22 cellular contexts compared by ENCODE assay signal in genomic region chr17:48567646-48568354, GRCh38. TPM values are rescaled to one million over a fixed set of nuclear protein-coding genes. Genes with fewer than 3 reads are reported as not detected.
DNase-seq lines count a peak whose midpoint lies in the region; ATAC-seq, FAIRE-seq and TF ChIP-seq lines count a peak whose summit lies in the region.
"Had no signal": no experiment of that assay in that cellular context is flagged by ENCODE, and none has a peak within 500 bp of the region (broad histone marks: within the 10 kb centered on the region; RNA-seq: fewer than 3 reads in every experiment).

No MANE protein-coding gene starts in this region.

- H3K36me3 ChIP-seq in IMR-90 (ENCODE audit: control insufficient read depth, insufficient read depth, low read length): peaks cover 51% of the 10 kb centered on the region; the same call in 1 of the 2 replicates
- H3K36me3 ChIP-seq in astrocyte (ENCODE audit: insufficient read depth, low read length): no peaks in the 10 kb centered on the region
- no peaks in the 10 kb centered on the region for H3K36me3 ChIP-seq in iPS-15b (ENCODE audit: control insufficient read depth, insufficient read depth, low read length)
- H3K36me3 ChIP-seq in spleen: no peaks in the 10 kb centered on the region
- H3K36me3 ChIP-seq: BLaER1 treated with 17β-estradiol and CSF1 and Interleukin-3, amounts not matched to agents 10 nM and 100 nM; SJCRH30 had no signal

- H2BK120ac ChIP-seq in IMR-90 (ENCODE audit: low read depth, low read length): peak overlapping the region; percentile 83

- peaks cover 11% of the 10 kb centered on the region for H3K27me3 Mint-ChIP-seq in astrocyte (ENCODE audit: low read depth, unreplicated experiment)
- H3K27me3 Mint-ChIP-seq in activated naive CD8-positive, alpha-beta T cell treated with anti-CD3 and anti-CD28 coated beads, Interleukin-2, amount 50 U/mL, for 24 hours: peaks cover 32% of the 10 kb centered on the region

- no peak for TF ChIP-seq CTCF in IMR-90 (conservative IDR thresholded peaks at IDR 0.05; ENCODE audit: low read depth, low read length)
- no peak for TF ChIP-seq CTCF in astrocyte (IDR thresholded peaks at IDR 0.05; ENCODE audit: insufficient read depth, low read depth, low read length)
- TF ChIP-seq CTCF in spleen (IDR thresholded peaks at IDR 0.05 in 8 of 11, conservative IDR thresholded peaks at IDR 0.05 in 3 of 11): no peak

- H3K9me1 ChIP-seq in IMR-90 (ENCODE audit: insufficient read depth, low read length): peaks cover 20% of the 10 kb centered on the region

- no peak overlapping the region for H2AFZ ChIP-seq in IMR-90 (replicated peaks; ENCODE audit: low read length, poor library complexity)
- no peak overlapping the region for H2AFZ ChIP-seq in astrocyte (ENCODE audit: low read depth, low read length)

- dilution Hi-C loops in IMR-90 (cut with HindIII; ENCODE audit: low sequenced_read_pairs, unreplicated experiment): no loop called here

- no peaks in the 10 kb centered on the region for H3K36me3 Mint-ChIP-seq in astrocyte (ENCODE audit: low read depth, unreplicated experiment)
- H3K36me3 Mint-ChIP-seq in activated naive CD8-positive, alpha-beta T cell treated with anti-CD3 and anti-CD28 coated beads, Interleukin-2, amount 50 U/mL, for 24 hours (ENCODE audit: low read depth): no peaks in the 10 kb centered on the region

- in situ Hi-C loops in IMR-90 (cut with MboI; ENCODE audit: low sequenced_read_pairs): no loop called here

- H2BK20ac ChIP-seq in IMR-90 (ENCODE audit: low read depth, low read length): peak overlapping the region; percentile 59

- TF ChIP-seq RAD21 in IMR-90 (IDR thresholded peaks at IDR 0.05; ENCODE audit: low read length): no peak

- intact Hi-C loops in IMR-90 (cut with micrococcal nuclease) (no loop called here), spleen (cut with DNase I; ENCODE audit: low total_unique reads) (no loop called here)

- no peak overlapping the region for H3K4me3 Mint-ChIP-seq in astrocyte (ENCODE audit: unreplicated experiment)
- no peak overlapping the region for H3K4me3 Mint-ChIP-seq in activated naive CD8-positive, alpha-beta T cell treated with anti-CD3 and anti-CD28 coated beads, Interleukin-2, amount 50 U/mL, for 24 hours
- H3K4me3 Mint-ChIP-seq: activated T-helper 17 cell treated with anti-CD3 and anti-CD28 coated beads, Interleukin-2, amount 50 U/mL, for 72 hours had no signal

- peak overlapping the region; percentile 77 to 92 for H4K8ac ChIP-seq in IMR-90 (ENCODE audit: low read depth in 2 of 2, low read length in 2 of 2)

- H3K27me3 ChIP-seq in IMR-90 (ENCODE audit: control insufficient read depth, insufficient read depth, low read length) (no peaks in the 10 kb centered on the region), astrocyte (ENCODE audit: insufficient read depth, low read length) (peaks cover 89% of the 10 kb centered on the region), iPS-15b (ENCODE audit: control insufficient read depth, insufficient read depth, low read length) (peaks cover 97% of the 10 kb centered on the region), spleen (replicated peaks in 1 of 7) (peaks cover 0 to 82% (median 18%) of the 10 kb centered on the region in 7 donors)
- H3K27me3 ChIP-seq: SJCRH30 had no signal

- peak overlapping the region; percentile 99 for H3K4ac ChIP-seq in IMR-90 (ENCODE audit: low read depth, low read length)

- peak overlapping the region; percentile 84 for H2AK5ac ChIP-seq in IMR-90 (ENCODE audit: low read depth, low read length)

- POLR2A ChIA-PET in IMR-90 (lab: Charles Lee; ENCODE audit: unreplicated experiment): interaction anchor here (0.6 to 1.3 kb wide), 3 partner anchors 10 to 26 kb away, joined by 3 to 5 read pairs (median 4); no protein-coding TSS in a partner anchor

- H3K4me2 ChIP-seq in IMR-90 (ENCODE audit: low read depth, low read length) (peak overlapping the region; percentile 83), astrocyte (ENCODE audit: low read length) (peak overlapping the region; percentile 86)
- H3K4me2 ChIP-seq: BLaER1 treated with 17β-estradiol and CSF1 and Interleukin-3, amounts not matched to agents 10 nM and 100 nM had no signal

- H3K9me3 ChIP-seq in IMR-90 (ENCODE audit: control insufficient read depth, insufficient read depth, low read length) (no peaks in the 10 kb centered on the region), astrocyte (ENCODE audit: insufficient read depth, low read depth, low read length) (no peaks in the 10 kb centered on the region), iPS-15b (ENCODE audit: control insufficient read depth, insufficient read depth, low read length) (no peaks in the 10 kb centered on the region), spleen (no peaks in the 10 kb centered on the region)
- H3K9me3 ChIP-seq: BLaER1 treated with 17β-estradiol and CSF1 and Interleukin-3, amounts not matched to agents 10 nM and 100 nM; SJCRH30 had no signal

- FAIRE-seq in astrocyte (lab: Jason Lieb, UNC): no peak
- FAIRE-seq: endometrium, K562 had no signal

- peaks cover 0 to 13% of the 10 kb centered on the region in 2 experiments; a peak in 1 of 4 replicates for H3K79me1 ChIP-seq in IMR-90 (ENCODE audit: low read depth in 1 of 2, low read length in 2 of 2)

- H4K5ac ChIP-seq in IMR-90 (ENCODE audit: low read depth, low read length): peak overlapping the region; percentile 47

- no peak overlapping the region for H3K27ac Mint-ChIP-seq in astrocyte (ENCODE audit: unreplicated experiment)
- no peak overlapping the region for H3K27ac Mint-ChIP-seq in activated naive CD8-positive, alpha-beta T cell treated with anti-CD3 and anti-CD28 coated beads, Interleukin-2, amount 50 U/mL, for 24 hours
- H3K27ac Mint-ChIP-seq: activated T-helper 17 cell treated with anti-CD3 and anti-CD28 coated beads, Interleukin-2, amount 50 U/mL, for 72 hours; T-helper 2 cell treated with Interferon-gamma antibody and Interleukin-4, amounts not matched to agents 5 μg/mL and 100 μg/mL, for 36 hours had no signal

- H3K79me2 ChIP-seq in astrocyte (ENCODE audit: insufficient read depth, low read length): peaks cover 95% of the 10 kb centered on the region

- no peak for ATAC-seq in IMR-90 (ENCODE audit: low read depth)
- ATAC-seq in activated naive CD8-positive, alpha-beta T cell treated with anti-CD3 and anti-CD28 coated beads, Interleukin-2, amount 50 U/mL, for 24 hours: no peak
- ATAC-seq: activated T-helper 17 cell treated with anti-CD3 and anti-CD28 coated beads, Interleukin-2, amount 50 U/mL, for 72 hours; K562; PC-3 had no signal

- H3K9me3 Mint-ChIP-seq in astrocyte (ENCODE audit: unreplicated experiment): peaks cover 12% of the 10 kb centered on the region
- no peaks in the 10 kb centered on the region for H3K9me3 Mint-ChIP-seq in activated naive CD8-positive, alpha-beta T cell treated with anti-CD3 and anti-CD28 coated beads, Interleukin-2, amount 50 U/mL, for 24 hours
- H3K9me3 Mint-ChIP-seq: activated T-helper 17 cell treated with anti-CD3 and anti-CD28 coated beads, Interleukin-2, amount 50 U/mL, for 72 hours; T-helper 2 cell treated with Interferon-gamma antibody and Interleukin-4, amounts not matched to agents 5 μg/mL and 100 μg/mL, for 36 hours had no signal

- H2BK5ac ChIP-seq in IMR-90 (ENCODE audit: low read depth, low read length, poor library complexity, severe bottlenecking): peak overlapping the region; percentile 99

- peaks cover 17% of the 10 kb centered on the region for H4K20me1 ChIP-seq in IMR-90 (ENCODE audit: insufficient read depth, low read length)
- no peaks in the 10 kb centered on the region for H4K20me1 ChIP-seq in astrocyte (ENCODE audit: insufficient read depth, low read length)

- H3K4me1 Mint-ChIP-seq in astrocyte (ENCODE audit: low read depth, unreplicated experiment): no peaks in the 10 kb centered on the region
- peaks cover 4% of the 10 kb centered on the region for H3K4me1 Mint-ChIP-seq in activated naive CD8-positive, alpha-beta T cell treated with anti-CD3 and anti-CD28 coated beads, Interleukin-2, amount 50 U/mL, for 24 hours
- H3K4me1 Mint-ChIP-seq: activated T-helper 17 cell treated with anti-CD3 and anti-CD28 coated beads, Interleukin-2, amount 50 U/mL, for 72 hours had no signal

- peaks cover 57% of the 10 kb centered on the region for H3K4me1 ChIP-seq in IMR-90 (ENCODE audit: control insufficient read depth, insufficient read depth, low read length)
- peaks cover 21% of the 10 kb centered on the region for H3K4me1 ChIP-seq in astrocyte (ENCODE audit: insufficient read depth, low read length)
- H3K4me1 ChIP-seq in iPS-15b (ENCODE audit: control insufficient read depth, insufficient read depth, low read length): peaks cover 6% of the 10 kb centered on the region
- peaks cover 0 to 67% (median 10%) of the 10 kb centered on the region in 6 donors for H3K4me1 ChIP-seq in spleen
- H3K4me1 ChIP-seq: BLaER1 treated with 17β-estradiol and CSF1 and Interleukin-3, amounts not matched to agents 10 nM and 100 nM had no signal

- H3K14ac ChIP-seq in IMR-90 (replicated peaks; ENCODE audit: low read depth, low read length): peak overlapping the region; percentile 95

- whole genome bisulfite sequencing in IMR-90 (ENCODE audit: extremely low coverage in 2 of 2, insufficient read length in 1 of 2), 2 experiments: no CpG with 5 or more reads among the region's 2 CpGs
- WGBS in spleen, 5 donors: 77 to 82% (median 80%) methylated on average over 2 of the region's 2 CpGs

- TF ChIP-seq POLR2A in IMR-90 (IDR thresholded peaks at IDR 0.05; ENCODE audit: low read depth, low read length): no peak
- TF ChIP-seq POLR2A in spleen (IDR thresholded peaks at IDR 0.05): no peak

- H3K9ac ChIP-seq in IMR-90 (ENCODE audit: low read depth, low read length) (peak overlapping the region; percentile 92), astrocyte (ENCODE audit: low read length) (peak overlapping the region; percentile 62), iPS-15b (ENCODE audit: low read depth, low read length) (no peak overlapping the region)
- H3K9ac ChIP-seq: BLaER1 treated with 17β-estradiol and CSF1 and Interleukin-3, amounts not matched to agents 10 nM and 100 nM had no signal

- peak overlapping the region; percentile 9; the same call in 1 of the 2 replicates for H3K4me3 ChIP-seq in IMR-90 (ENCODE audit: insufficient read depth, low read depth, low read length)
- H3K4me3 ChIP-seq in astrocyte (ENCODE audit: insufficient read depth, low read depth, low read length): no peak overlapping the region
- H3K4me3 ChIP-seq in iPS-15b (ENCODE audit: low read depth, low read length): peak overlapping the region; percentile 6
- H3K4me3 ChIP-seq in spleen: no peak overlapping the region
- H3K4me3 ChIP-seq: BLaER1 treated with 17β-estradiol and CSF1 and Interleukin-3, amounts not matched to agents 10 nM and 100 nM; K562; SJCRH30 had no signal

- peak overlapping the region; percentile 99 for H3K23ac ChIP-seq in IMR-90 (ENCODE audit: low read depth, low read length)

- CTCF ChIA-PET in IMR-90 (lab: Yijun Ruan, JAX): no interaction called here

- H2AK9ac ChIP-seq in IMR-90 (replicated peaks; ENCODE audit: low read depth, low read length, poor library complexity): peak overlapping the region; percentile 47

- no peak for DNase-seq in IMR-90
- DNase-seq in astrocyte (ENCODE audit: low read depth): no peak
- no peak for DNase-seq in spleen
- DNase-seq in hypothalamus (lab: John Stamatoyannopoulos, UW): no peak
- no peak for DNase-seq in activated naive CD8-positive, alpha-beta T cell treated with anti-CD3 and anti-CD28 coated beads, Interleukin-2, amount 50 U/mL, for 24 hours
- no peak for DNase-seq in NCI-H510A (lab: John Stamatoyannopoulos, UW)
- no peak for DNase-seq in NCI-H2029 (lab: John Stamatoyannopoulos, UW)
- DNase-seq: activated CD4-positive, CD25-positive, alpha-beta regulatory T cell treated with anti-CD3 and anti-CD28 coated beads, Interleukin-2, amount 50 U/mL, for 72 hours; cerebellar nuclear complex; midbrain; NCI-H2081; NCI-H524; nucleus accumbens; PC-3; SJCRH30; stimulated activated CD4-positive, alpha-beta T cell treated with anti-CD3 and anti-CD28 coated beads, Interleukin-2, amount 100 ng/mL, for 48 hours had no signal

- BruUV-seq in IMR-90 (replicated peaks; lab: Mats Ljungman, UMichigan): no TSS peak

- peak overlapping the region; percentile 78 for H3K18ac ChIP-seq in IMR-90 (ENCODE audit: low read depth, low read length)

- peak overlapping the region; percentile 96 for H4K91ac ChIP-seq in IMR-90 (ENCODE audit: insufficient read depth, low read depth, low read length)

- H3K27ac ChIP-seq in IMR-90 (ENCODE audit: insufficient read depth, low read length) (peak overlapping the region; percentile 93), astrocyte (ENCODE audit: low read depth, low read length) (peak overlapping the region; percentile 30), spleen (peak overlapping the region in 6 of 8 donors; percentile 27 to 89 (median 76))
- H3K27ac ChIP-seq: BLaER1 treated with 17β-estradiol and CSF1 and Interleukin-3, amounts not matched to agents 10 nM and 100 nM; SJCRH30 had no signal

- peak overlapping the region; percentile 46 for H3K56ac ChIP-seq in IMR-90 (ENCODE audit: extremely low read depth, insufficient read depth, low read length)

- peak overlapping the region; percentile 89 for H2BK15ac ChIP-seq in IMR-90 (ENCODE audit: low read depth, low read length)

RNA-seq across cellular contexts. Expression of gene HOXB4, which starts 10.3 kb away (rescaled TPM):
- total RNA-seq in IMR-90 (2012; rRNA removed) (1.9 and 2.0 TPM in 2 replicates), astrocyte (not detected in 2 replicates), spleen (1 to 10 TPM; 1.9 to 6.4 (median 3.6) TPM)
- polyA plus RNA-seq in IMR-90 (2012; rRNA removed) (7.8 and 8.5 TPM in 2 replicates), spleen (1 to 10 TPM; 2.3 to 2.7 (median 2.4) TPM)
- 2.2 and 4.1 TPM in 2 replicates for polyA plus RNA-seq in IMR-90 (2012; cell fraction: cytosol; rRNA removed)
- polyA plus RNA-seq in IMR-90 (2012; cell fraction: nucleus; rRNA removed; ENCODE audit: low replicate concordance): 17.8 and 38.5 TPM in 2 replicates

RNA-seq across cellular contexts. Expression of gene HOXB3, which starts 22.2 kb away (rescaled TPM):
- 6.3 and 8.6 TPM in 2 replicates for total RNA-seq in IMR-90 (2012; rRNA removed)
- 59.6 and 76.4 TPM in 2 replicates for polyA plus RNA-seq in IMR-90 (2012; rRNA removed)
- polyA plus RNA-seq in IMR-90 (2012; cell fraction: cytosol; rRNA removed): 31.9 and 71.7 TPM in 2 replicates
- polyA plus RNA-seq in IMR-90 (2012; cell fraction: nucleus; rRNA removed; ENCODE audit: low replicate concordance): 383 and 595 TPM in 2 replicates
- total RNA-seq in astrocyte: not detected in 2 replicates
- total RNA-seq in spleen: 10 to 100 TPM in 4 of 7 donors, 1 to 10 TPM in 3; 6.8 to 23.1 (median 10.4) TPM
- polyA plus RNA-seq in spleen: 1 to 10 TPM; 3.6 to 7.8 (median 6.5) TPM

RNA-seq across cellular contexts. Expression of gene HOXB2, which starts 22.9 kb away (rescaled TPM):
- total RNA-seq in IMR-90 (2012; rRNA removed) (2.7 and 3.1 TPM in 2 replicates), astrocyte (0.41 and 1.8 TPM in 2 replicates), spleen (10 to 100 TPM in 4 of 7 donors, 1 to 10 TPM in 3; 5.9 to 21.9 (median 10.2) TPM)
- polyA plus RNA-seq in IMR-90 (2012; rRNA removed) (29.9 and 33.8 TPM in 2 replicates), spleen (1 to 10 TPM; 7.2 to 8.2 (median 8.0) TPM)
- 31.5 and 50.7 TPM in 2 replicates for polyA plus RNA-seq in IMR-90 (2012; cell fraction: cytosol; rRNA removed)
- polyA plus RNA-seq in IMR-90 (2012; cell fraction: nucleus; rRNA removed; ENCODE audit: low replicate concordance): 69.3 and 123 TPM in 2 replicates

RNA-seq across cellular contexts. Expression of gene HOXB5, which starts 25.8 kb away (rescaled TPM):
- 0.54 and 0.56 TPM in 2 replicates for total RNA-seq in IMR-90 (2012; rRNA removed)
- polyA plus RNA-seq in IMR-90 (2012; rRNA removed): 18.0 and 18.1 TPM in 2 replicates
- 19.7 and 32.7 TPM in 2 replicates for polyA plus RNA-seq in IMR-90 (2012; cell fraction: cytosol; rRNA removed)
- polyA plus RNA-seq in IMR-90 (2012; cell fraction: nucleus; rRNA removed; ENCODE audit: low replicate concordance): 13.4 and 16.5 TPM in 2 replicates
- not detected in 2 replicates for total RNA-seq in astrocyte
- 1 to 10 TPM in 3 of 7 donors, under 1 TPM in 4; 0.43 to 2.6 (median 0.67) TPM for total RNA-seq in spleen
- polyA plus RNA-seq in spleen: 1 to 10 TPM in 2 of 3 donors, under 1 TPM in 1; 0.91 to 1.5 (median 1.3) TPM
- total RNA-seq: activated T-helper 17 cell treated with anti-CD3 and anti-CD28 coated beads, Interleukin-2, amount 50 U/mL, for 72 hours had no signal

RNA-seq across cellular contexts. Expression of gene HOXB6, which starts 37.0 kb away (rescaled TPM):
- 11.1 and 11.9 TPM in 2 replicates for total RNA-seq in IMR-90 (2012; rRNA removed)
- polyA plus RNA-seq in IMR-90 (2012; rRNA removed): 42.2 and 48.1 TPM in 2 replicates
- 66.4 and 75.0 TPM in 2 replicates for polyA plus RNA-seq in IMR-90 (2012; cell fraction: cytosol; rRNA removed)
- 27.7 and 38.2 TPM in 2 replicates for polyA plus RNA-seq in IMR-90 (2012; cell fraction: nucleus; rRNA removed; ENCODE audit: low replicate concordance)
- total RNA-seq in astrocyte: not detected in 2 replicates
- 1 to 10 TPM; 1.2 to 4.5 (median 3.3) TPM for total RNA-seq in spleen
- 1 to 10 TPM; 1.7 to 3.4 (median 2.1) TPM for polyA plus RNA-seq in spleen

Comparison
In these comparisons a context has a peak if more than half of its experiments do, and no peak if none do; other contexts are left out.
1. H3K27ac ChIP-seq: peak in every context shown above with its lines; median percentile 93 in IMR-90; 76 in spleen; 30 in astrocyte.
2. H3K4me3 ChIP-seq: peak in IMR-90 (single experiment) and iPS-15b (single experiment); none in astrocyte (single experiment) and spleen (0 of 8).